ENCODE assay signal across 12 cellular contexts in the genomic region with DNA sequence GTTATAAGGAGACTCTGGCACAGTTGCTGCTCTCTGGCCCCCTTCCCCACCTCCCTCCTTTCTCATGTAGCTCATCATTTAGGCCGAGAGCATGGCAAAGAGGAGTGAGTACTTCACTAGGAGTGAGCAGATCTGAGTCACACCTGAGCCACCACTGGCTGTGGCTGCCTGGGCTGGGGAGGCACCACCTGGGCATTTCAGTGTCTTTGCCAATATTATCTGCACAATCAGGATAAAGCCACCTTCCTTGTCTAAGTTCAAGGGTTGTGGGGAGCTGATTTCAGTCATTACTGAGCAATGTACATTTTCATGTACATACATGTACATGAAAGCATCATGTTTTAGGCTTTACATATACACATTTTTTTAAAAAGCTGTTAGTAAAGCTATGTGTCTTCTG. TPM values are rescaled to one million over a fixed set of nuclear protein-coding genes. Genes with fewer than 3 reads are reported as not detected.
"Had no signal": no experiment of that assay in that cellular context is flagged by ENCODE, and none has a peak within 500 bp of the region (broad histone marks: within the 10 kb centered on the region; RNA-seq: fewer than 3 reads in every experiment).

No MANE protein-coding gene starts in this region.

RNA-seq across cellular contexts. Expression of gene SIRPD, which starts 18.5 kb away (rescaled TPM):
- total RNA-seq: activated CD8-positive, alpha-beta memory T cell treated with anti-CD3 and anti-CD28 coated beads for 36 hours; breast epithelium; colonic mucosa; fibroblast of lung; glomerular endothelial cell; left cardiac atrium; natural killer cell treated with Interleukin-12 subunit alpha and Interleukin-12 subunit beta and Interleukin-15 and Interleukin-18, amount 100 ng/mL, for 72 hours; pancreas; psoas muscle; right atrium auricular region had no signal
- polyA plus RNA-seq: fibroblast of lung, liver, pancreas, psoas muscle, SK-N-SH had no signal

RNA-seq across cellular contexts. Expression of gene SIRPB1, which starts 43.8 kb away (rescaled TPM):
- polyA plus RNA-seq: fibroblast of lung had no signal
